In genomic region chr15:80876034-80876433, GRCh38 we compare ENCODE assay signal across 18 cellular contexts.
DNase-seq lines count a peak whose midpoint lies in the region; ATAC-seq and TF ChIP-seq lines count a peak whose summit lies in the region.
"Had no signal": no experiment of that assay in that cellular context is flagged by ENCODE, and none has a peak within 500 bp of the region (broad histone marks: within the 10 kb centered on the region; RNA-seq: fewer than 3 reads in every experiment).

No MANE protein-coding gene starts in this region.

- H3K4me3 ChIP-seq in left ventricle myocardium inferior (no peak overlapping the region), ovary (no peak overlapping the region), Peyer's patch (no peak overlapping the region)
- H3K4me3 ChIP-seq: BLaER1, GM23338, K562 had no signal

- no peak for TF ChIP-seq POLR2A in ovary (IDR thresholded peaks at IDR 0.05)
- TF ChIP-seq POLR2A in Peyer's patch (IDR thresholded peaks at IDR 0.05): no peak

- H3K27me3 ChIP-seq in left ventricle myocardium inferior (ENCODE audit: low read depth) (no peaks in the 10 kb centered on the region), ovary (no peaks in the 10 kb centered on the region), Peyer's patch (no peaks in the 10 kb centered on the region)
- H3K27me3 ChIP-seq: BLaER1 had no signal

- WGBS in ovary, 3 donors: 33 to 40% (median 39%) methylated on average over 8 of the region's 8 CpGs

- H3K36me3 Mint-ChIP-seq in activated CD8-positive, alpha-beta memory T cell treated with anti-CD3 and anti-CD28 coated beads, Interleukin-2, amount 10 ng/mL, durations not matched to agents 7 days and 5 days: no peaks in the 10 kb centered on the region

- TF ChIP-seq CTCF in left ventricle myocardium inferior (IDR thresholded peaks at IDR 0.05; ENCODE audit: borderline replicate concordance) (no peak), ovary (IDR thresholded peaks at IDR 0.05) (no peak), Peyer's patch (IDR thresholded peaks at IDR 0.05) (no peak)

- peaks cover 4% of the 10 kb centered on the region for H3K27me3 Mint-ChIP-seq in activated CD8-positive, alpha-beta memory T cell treated with anti-CD3 and anti-CD28 coated beads, Interleukin-2, amount 10 ng/mL, durations not matched to agents 7 days and 5 days

- intact Hi-C loops in Right ventricle myocardium superior (cut with DNase I) (no loop called here), cardiac septum (cut with DNase I) (no loop called here), left ventricle myocardium inferior (cut with micrococcal nuclease) (no loop called here), ovary (cut with DNase I) (no loop called here)

- H3K27ac ChIP-seq in left ventricle myocardium inferior (replicated peaks) (no peak overlapping the region), ovary (peak overlapping the region in 1 of 2 donors; percentile 45), Peyer's patch (no peak overlapping the region)
- H3K27ac ChIP-seq: BLaER1, RWPE1 had no signal

- H3K9me3 ChIP-seq in left ventricle myocardium inferior (replicated peaks) (no peaks in the 10 kb centered on the region), ovary (no peaks in the 10 kb centered on the region), Peyer's patch (no peaks in the 10 kb centered on the region)
- H3K9me3 ChIP-seq: BLaER1 had no signal

- H3K36me3 ChIP-seq in left ventricle myocardium inferior (no peaks in the 10 kb centered on the region), ovary (no peaks in the 10 kb centered on the region), Peyer's patch (no peaks in the 10 kb centered on the region)
- H3K36me3 ChIP-seq: BLaER1 had no signal

- no peaks in the 10 kb centered on the region for H3K9me3 Mint-ChIP-seq in activated CD8-positive, alpha-beta memory T cell treated with anti-CD3 and anti-CD28 coated beads, Interleukin-2, amount 10 ng/mL, durations not matched to agents 7 days and 5 days (ENCODE audit: low read depth)
- H3K9me3 Mint-ChIP-seq: GM23338 had no signal

- TF ChIP-seq EP300 in ovary (IDR thresholded peaks at IDR 0.05): no peak

- DNase-seq in Right ventricle myocardium superior (peak; percentile 51), cardiac septum (ENCODE audit: low spot score) (no peak), left ventricle myocardium inferior (peak; percentile 40), ovary (peak; percentile 39 to 64 (median 53)), Peyer's patch (no peak)
- DNase-seq in activated CD8-positive, alpha-beta memory T cell treated with anti-CD3 and anti-CD28 coated beads, Interleukin-2, amount 10 ng/mL, durations not matched to agents 7 days and 5 days: no peak
- DNase-seq: 8988T; CD8-positive, alpha-beta memory T cell; DMS79; NCI-H187; NCI-H69; NK-92 treated with Interleukin-12 subunit alpha and Interleukin-12 subunit beta, amount 100 ng/mL, for 24 hours had no signal

- peaks cover 24% of the 10 kb centered on the region for H3K4me1 ChIP-seq in left ventricle myocardium inferior
- peaks cover 1% of the 10 kb centered on the region for H3K4me1 ChIP-seq in ovary (ENCODE audit: insufficient read depth)
- no peaks in the 10 kb centered on the region for H3K4me1 ChIP-seq in Peyer's patch
- H3K4me1 ChIP-seq: BLaER1 had no signal

- H3K4me1 Mint-ChIP-seq in activated CD8-positive, alpha-beta memory T cell treated with anti-CD3 and anti-CD28 coated beads, Interleukin-2, amount 10 ng/mL, durations not matched to agents 7 days and 5 days: no peaks in the 10 kb centered on the region
- H3K4me1 Mint-ChIP-seq: CD8-positive, alpha-beta memory T cell had no signal

- peak; percentile 42 for ATAC-seq in Right ventricle myocardium superior (ENCODE audit: poor library complexity)
- ATAC-seq in GM21360 (IDR thresholded peaks at IDR 0.05; ENCODE audit: unreplicated experiment): no peak
- no peak for ATAC-seq in activated CD8-positive, alpha-beta memory T cell treated with anti-CD3 and anti-CD28 coated beads, Interleukin-2, amount 10 ng/mL, durations not matched to agents 7 days and 5 days
- ATAC-seq in GM18909 (IDR thresholded peaks at IDR 0.05; ENCODE audit: poor library complexity, unreplicated experiment): no peak
- ATAC-seq: GM23338, K562 had no signal

- CTCF ChIA-PET in activated CD8-positive, alpha-beta memory T cell treated with anti-CD3 and anti-CD28 coated beads, Interleukin-2, amount 10 ng/mL, durations not matched to agents 7 days and 5 days (lab: Charles Lee): interaction anchor here (1.7 kb wide), 1 partner anchor 93 kb away, joined by 4 read pairs; no protein-coding TSS in a partner anchor

- no peak overlapping the region for H3K4me3 Mint-ChIP-seq in activated CD8-positive, alpha-beta memory T cell treated with anti-CD3 and anti-CD28 coated beads, Interleukin-2, amount 10 ng/mL, durations not matched to agents 7 days and 5 days
- H3K4me3 Mint-ChIP-seq: CD8-positive, alpha-beta memory T cell; GM23338 had no signal

- no peak overlapping the region for H3K27ac Mint-ChIP-seq in activated CD8-positive, alpha-beta memory T cell treated with anti-CD3 and anti-CD28 coated beads, Interleukin-2, amount 10 ng/mL, durations not matched to agents 7 days and 5 days
- H3K27ac Mint-ChIP-seq: GM23338 had no signal

Comparison
In these comparisons a context has a peak if more than half of its experiments do, and no peak if none do; other contexts are left out.
1. DNase-seq: peak in Right ventricle myocardium superior (single experiment), left ventricle myocardium inferior (single experiment) and ovary (5 of 5); none in cardiac septum (single experiment), Peyer's patch (0 of 3) and activated CD8-positive, alpha-beta memory T cell treated with anti-CD3 and anti-CD28 coated beads, Interleukin-2, amount 10 ng/mL, durations not matched to agents 7 days and 5 days (single experiment).